ENCODE assay signal across 20 cellular contexts in the genomic region with DNA sequence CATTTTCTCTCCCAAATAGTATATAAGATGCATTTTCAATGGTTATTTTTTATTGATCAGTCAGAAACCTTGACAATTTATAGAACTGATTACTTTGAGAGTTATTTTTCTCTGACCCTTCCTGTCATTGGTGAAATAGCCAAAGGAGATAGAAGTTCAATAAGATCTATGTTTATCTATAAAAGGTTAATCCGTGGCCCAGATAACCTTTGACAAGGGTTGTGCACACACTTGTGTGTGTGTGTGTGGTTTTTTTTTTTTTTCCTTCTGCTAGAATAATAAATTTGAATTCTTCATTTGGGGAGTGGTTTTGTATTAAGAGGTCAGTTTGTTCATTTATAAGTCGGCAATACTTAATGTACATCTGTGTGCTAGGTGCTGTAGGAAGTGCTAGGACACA.
DNase-seq lines count a peak whose midpoint lies in the region; ATAC-seq, FAIRE-seq and TF ChIP-seq lines count a peak whose summit lies in the region.
"Had no signal": no experiment of that assay in that cellular context is flagged by ENCODE, and none has a peak within 500 bp of the region (broad histone marks: within the 10 kb centered on the region; RNA-seq: fewer than 3 reads in every experiment).

No MANE protein-coding gene starts in this region.

- TF ChIP-seq RAD21 in HepG2 (CRISPR knock-in tag; IDR thresholded peaks at IDR 0.05), result no peak

- H3K9me3 ChIP-seq in T-helper 17 cell (ENCODE audit: control insufficient read depth, low read length, poor library complexity, severe bottlenecking) (no peaks in the 10 kb centered on the region), HepG2 (ENCODE audit: low read length) (no peaks in the 10 kb centered on the region)
- H3K9me3 ChIP-seq: Caco-2 had no signal

- CTCF ChIA-PET in HepG2 (lab: Yijun Ruan, JAX; ENCODE audit: low intra/inter-chr PET ratio, low total read pairs), result interaction anchor here (2.4 to 4.1 kb wide), 2 partner anchors 37 kb away, joined by 14 to 34 read pairs; no protein-coding TSS in a partner anchor

- H3K4me3 ChIP-seq in HepG2 (replicated peaks in 1 of 3; ENCODE audit: insufficient read depth in 1 of 3, low read depth in 2 of 3, low read length in 3 of 3), result peak overlapping the region; percentile 68 to 74 (median 69)
- H3K4me3 ChIP-seq: GM23338 had no signal

- H3K9ac ChIP-seq in HepG2 (ENCODE audit: insufficient read depth, low read depth, low read length), result peak overlapping the region; percentile 84

- no peak for ATAC-seq in T-helper 17 cell
- no peak for ATAC-seq in HepG2
- ATAC-seq: CD8-positive, alpha-beta T cell; GM23338; HCT116 had no signal

- peaks cover 70% of the 10 kb centered on the region for H3K4me1 ChIP-seq in HepG2 (ENCODE audit: insufficient read depth, low read length)

- no peak for TF ChIP-seq CTCF in HepG2 (CRISPR knock-in tag; IDR thresholded peaks at IDR 0.05)

- peaks cover 68% of the 10 kb centered on the region for H3K79me2 ChIP-seq in HepG2 (ENCODE audit: insufficient read depth, low read length)

- peak in 1 of 2 experiments; percentile 57; a peak in 2 of 4 replicates for TF ChIP-seq EP300 in HepG2 (IDR thresholded peaks at IDR 0.05; ENCODE audit: low read depth in 2 of 2, low read length in 2 of 2)
- TF ChIP-seq EP300 in HepG2 (CRISPR knock-in tag; IDR thresholded peaks at IDR 0.05; ENCODE audit: borderline replicate concordance), result no peak

- no peak for FAIRE-seq in HepG2 (lab: Jason Lieb, UNC)
- FAIRE-seq: D721Med, GM12891, GM18507 had no signal

- H2AFZ ChIP-seq in HepG2 (ENCODE audit: low read length), result no peak overlapping the region
- H2AFZ ChIP-seq: GM23338 had no signal

- peaks cover 15% of the 10 kb centered on the region; the same call in 1 of the 2 replicates for H4K20me1 ChIP-seq in HepG2 (ENCODE audit: insufficient read depth, low read length)

- TF ChIP-seq POLR2A in HepG2 (IDR thresholded peaks at IDR 0.05; ENCODE audit: insufficient read depth in 1 of 2, low read depth in 2 of 2, low read length in 2 of 2), result no peak

- H3K36me3 ChIP-seq in HepG2 (replicated peaks in 1 of 2; ENCODE audit: control insufficient read depth in 1 of 2, insufficient read depth in 2 of 2, low read length in 2 of 2), result peaks cover 5 to 19% of the 10 kb centered on the region in 2 experiments

- DNase-seq in T-helper 17 cell (no peak), HepG2 (ENCODE audit: low spot score) (no peak), substantia nigra (lab: John Stamatoyannopoulos, UW) (no peak), DMS153 treated with DMSO at 0.1 percent for 48 hours (lab: John Stamatoyannopoulos, UW; ENCODE audit: unreplicated experiment) (no peak), NCI-H1105 (lab: John Stamatoyannopoulos, UW) (no peak), MV-4-11 (lab: John Stamatoyannopoulos, UW) (no peak)
- DNase-seq: Caco-2; CD4-positive, CD25-positive, alpha-beta regulatory T cell; CD8-positive, alpha-beta T cell; DMS 273 treated with DMSO at 0.1 percent for 48 hours; DMS53; DMS79 treated with DMSO at 0.1 percent for 48 hours; GF-D8; H9 had no signal

- no peak overlapping the region for H3K4me3 Mint-ChIP-seq in T-helper 17 cell
- H3K4me3 Mint-ChIP-seq: CD4-positive, CD25-positive, alpha-beta regulatory T cell; CD8-positive, alpha-beta T cell; GM23338; H9 had no signal

- POLR2A ChIA-PET in HepG2 (lab: Yijun Ruan, JAX), result interaction anchor here (3.7 to 5.9 kb wide), 3 partner anchors 13 to 294 kb away, joined by 18 to 124 read pairs (median 48); no protein-coding TSS in a partner anchor

- in situ Hi-C loops in HepG2 (cut with HindIII; ENCODE audit: extremely low pct_ligation_motif_present, low pct_unique_long_range_greater_than_20kb), result loop anchor here (5.0 to 10.0 kb wide), 2 partner anchors 169 to 292 kb away; no protein-coding TSS in a partner anchor

- peak overlapping the region; percentile 83 for H3K4me2 ChIP-seq in HepG2 (ENCODE audit: low read depth, low read length)
- H3K4me2 ChIP-seq: GM23338 had no signal

- H3K27me3 ChIP-seq in HepG2 (ENCODE audit: control insufficient read depth in 1 of 2, insufficient read depth in 2 of 2, low read length in 2 of 2), result no peaks in the 10 kb centered on the region

- H3K27me3 Mint-ChIP-seq in T-helper 17 cell, result no peaks in the 10 kb centered on the region
- H3K27me3 Mint-ChIP-seq: CD4-positive, CD25-positive, alpha-beta regulatory T cell had no signal

- BruUV-seq in HepG2 (replicated peaks; lab: Mats Ljungman, UMichigan), result no TSS peak

- H3K27ac Mint-ChIP-seq in T-helper 17 cell, result peak overlapping the region; percentile 41
- H3K27ac Mint-ChIP-seq: CD8-positive, alpha-beta T cell; GM23338; H9 had no signal

- peaks cover 36% of the 10 kb centered on the region for H3K4me1 Mint-ChIP-seq in T-helper 17 cell

- 4% methylated on average over 2 of the region's 2 CpGs for WGBS in HepG2 (ENCODE audit: low lambda C conversion rate)

- intact Hi-C loops in HepG2 (cut with micrococcal nuclease; ENCODE audit: unreplicated experiment), result loop anchor here (2.0 to 5.0 kb wide), 6 partner anchors 45 to 527 kb away; a partner anchor contains a TSS

- H3K36me3 Mint-ChIP-seq in T-helper 17 cell (ENCODE audit: low read depth), result peaks cover 5% of the 10 kb centered on the region

- H3K27ac ChIP-seq in HepG2 (ENCODE audit: extremely low read length, insufficient read depth, low read length) (peak overlapping the region; percentile 89), substantia nigra (ENCODE audit: low read depth, low read length, poor library complexity, severe bottlenecking) (peak overlapping the region; percentile 88)
- H3K27ac ChIP-seq: C4-2B had no signal

TF ChIP-seq in HepG2, 621 proteins besides CTCF, POLR2A, EP300 and RAD21:
- TF ChIP-seq NR2F6 (IDR thresholded peaks at IDR 0.05), result peak; percentile 66
- TF ChIP-seq NR2F6 (CRISPR knock-in tag; IDR thresholded peaks at IDR 0.05), result no peak
- TF ChIP-seq, protein P1, sequence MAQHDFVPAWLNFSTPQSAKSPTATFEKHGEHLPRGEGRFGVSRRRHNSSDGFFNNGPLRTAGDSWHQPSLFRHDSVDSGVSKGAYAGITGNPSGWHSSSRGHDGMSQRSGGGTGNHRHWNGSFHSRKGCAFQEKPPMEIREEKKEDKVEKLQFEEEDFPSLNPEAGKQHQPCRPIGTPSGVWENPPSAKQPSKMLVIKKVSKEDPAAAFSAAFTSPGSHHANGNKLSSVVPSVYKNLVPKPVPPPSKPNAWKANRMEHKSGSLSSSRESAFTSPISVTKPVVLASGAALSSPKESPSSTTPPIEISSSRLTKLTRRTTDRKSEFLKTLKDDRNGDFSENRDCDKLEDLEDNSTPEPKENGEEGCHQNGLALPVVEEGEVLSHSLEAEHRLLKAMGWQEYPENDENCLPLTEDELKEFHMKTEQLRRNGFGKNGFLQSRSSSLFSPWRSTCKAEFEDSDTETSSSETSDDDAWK (CRISPR knock-in tag; IDR thresholded peaks at IDR 0.05), result no peak
- TF ChIP-seq HDAC1 (CRISPR knock-in tag; IDR thresholded peaks at IDR 0.05), result 0 out of 2 replicates have a peak, but pooled peaks have one; percentile 9
- no peak for TF ChIP-seq SOX13 (IDR thresholded peaks at IDR 0.05)
- TF ChIP-seq SOX13 (CRISPR knock-in tag; conservative IDR thresholded peaks at IDR 0.05 in 1 of 2, IDR thresholded peaks at IDR 0.05 in 1 of 2), result 0 out of 4 replicates have a peak, but pooled peaks of 1 of the 2 experiments have one; percentile 16
- TF ChIP-seq NR2F2 (IDR thresholded peaks at IDR 0.05; ENCODE audit: borderline replicate concordance, low read depth), result 0 out of 2 replicates have a peak, but pooled peaks have one; percentile 48
- TF ChIP-seq ZNF607 (CRISPR knock-in tag; IDR thresholded peaks at IDR 0.05; ENCODE audit: borderline replicate concordance), result no peak
- TF ChIP-seq SMYD3 (CRISPR knock-in tag; IDR thresholded peaks at IDR 0.05), result no peak
- 0 out of 2 replicates have a peak, but pooled peaks have one; percentile 4 for TF ChIP-seq FOXA3 (CRISPR knock-in tag; IDR thresholded peaks at IDR 0.05)
TF ChIP-seq in HepG2: peak in this region for 5.
